In genomic region chr7:130912910-130913720, GRCh38 we compare ENCODE assay signal across 8 cellular contexts.
DNase-seq lines count a peak whose midpoint lies in the region; TF ChIP-seq lines count a peak whose summit lies in the region.

No MANE protein-coding gene starts in this region.

- no peak overlapping the region for H4K8ac ChIP-seq in H9 (replicated peaks; ENCODE audit: insufficient read length, low read depth, low read length)

- H3K27me3 Mint-ChIP-seq in H9 (ENCODE audit: low read depth) (no peaks in the 10 kb centered on the region), chondrocyte (ENCODE audit: low read depth) (no peaks in the 10 kb centered on the region), glutamatergic neuron (ENCODE audit: unreplicated experiment) (no peaks in the 10 kb centered on the region)

- H4K91ac ChIP-seq in H9 (ENCODE audit: insufficient read length, low read depth, low read length): no peak overlapping the region

- H3K9ac ChIP-seq in H9 (ENCODE audit: extremely low read depth, insufficient read length, low read length): no peak overlapping the region

- H3T11ph ChIP-seq in H9 (ENCODE audit: low read length): no peak overlapping the region

- H3K56ac ChIP-seq in H9 (ENCODE audit: insufficient read length, low read depth, low read length): no peak overlapping the region

- no peaks in the 10 kb centered on the region for H3K27me3 ChIP-seq in H9 (ENCODE audit: insufficient read depth, low read length)

- H3K4me1 ChIP-seq in H9 (ENCODE audit: insufficient read depth, low read length) (peaks cover 30% of the 10 kb centered on the region; the same call in 1 of the 2 replicates), mesodermal cell (ENCODE audit: control insufficient read depth, insufficient read depth, low read length, poor library complexity, severe bottlenecking) (peaks cover 34% of the 10 kb centered on the region)

- H3K4me1 Mint-ChIP-seq in H9 (peaks cover 75 to 79% of the 10 kb centered on the region in 2 experiments), chondrocyte (ENCODE audit: low read depth) (peaks cover 90% of the 10 kb centered on the region), glutamatergic neuron (ENCODE audit: low read depth, unreplicated experiment) (peaks cover 17% of the 10 kb centered on the region)

- peak overlapping the region; percentile 46 for H3K18ac ChIP-seq in H9 (ENCODE audit: insufficient read length, low read depth, low read length)

- no peak overlapping the region for H4K5ac ChIP-seq in H9 (ENCODE audit: insufficient read length, low read depth, low read length)

- H3K36me3 Mint-ChIP-seq in H9 (ENCODE audit: insufficient read depth in 1 of 3, low read depth in 3 of 3) (no peaks in the 10 kb centered on the region), chondrocyte (ENCODE audit: low read depth) (no peaks in the 10 kb centered on the region), glutamatergic neuron (ENCODE audit: unreplicated experiment) (no peaks in the 10 kb centered on the region)

- no CpG with 5 or more reads among the region's 17 CpGs for WGBS in H9 (ENCODE audit: extremely low coverage, insufficient read length, low lambda C conversion rate)
- WGBS in mesodermal cell (ENCODE audit: insufficient coverage in 2 of 2), 2 experiments: 20 to 33% methylated on average over 5 to 8 of the region's 17 CpGs

- H3K27ac ChIP-seq in H9 (ENCODE audit: insufficient read length, low read depth, low read length) (no peak overlapping the region), mesodermal cell (ENCODE audit: low read depth, low read length, severe bottlenecking) (peak overlapping the region; percentile 94)

- no peaks in the 10 kb centered on the region for H3K9me3 ChIP-seq in H9 (ENCODE audit: control insufficient read depth, low read depth, low read length)
- H3K9me3 ChIP-seq in mesodermal cell (ENCODE audit: control insufficient read depth, low read length): no peaks in the 10 kb centered on the region

- peaks cover 4% of the 10 kb centered on the region for H3K23me2 ChIP-seq in H9 (ENCODE audit: insufficient read length, low read depth, low read length, poor library complexity, severe bottlenecking)

- peak overlapping the region in 2 of 3 experiments; percentile 8 to 13; a peak in 2 of 7 replicates for H3K27ac Mint-ChIP-seq in H9
- H3K27ac Mint-ChIP-seq in chondrocyte (ENCODE audit: unreplicated experiment): peak overlapping the region; percentile 100
- no peak overlapping the region for H3K27ac Mint-ChIP-seq in glutamatergic neuron (ENCODE audit: unreplicated experiment)

- TF ChIP-seq CTCF in H9 (conservative IDR thresholded peaks at IDR 0.05) (no peak), chondrocyte (IDR thresholded peaks at IDR 0.05) (no peak), glutamatergic neuron (IDR thresholded peaks at IDR 0.05; ENCODE audit: partially characterized antibody, unreplicated experiment) (no peak)

- no peak overlapping the region for H2AFZ ChIP-seq in H9 (ENCODE audit: low read length)

- no peaks in the 10 kb centered on the region for H4K20me1 ChIP-seq in H9 (ENCODE audit: control insufficient read depth, insufficient read depth, insufficient read length)

- H3K36me3 ChIP-seq in mesodermal cell (ENCODE audit: control insufficient read depth, insufficient read depth, low read length): peaks cover 29% of the 10 kb centered on the region

- no peak overlapping the region for H2BK5ac ChIP-seq in H9 (ENCODE audit: insufficient read length, low read length)

- no peaks in the 10 kb centered on the region for H3K79me2 ChIP-seq in H9 (ENCODE audit: insufficient read depth, low read length)

- DNase-seq in GM04503 (ENCODE audit: low read depth) (peak; percentile 97), H9 (no peak), M059J (ENCODE audit: low read depth) (peak; percentile 99), chondrocyte (ENCODE audit: low spot score) (no peak), glutamatergic neuron (no peak)
- peak; percentile 74 for DNase-seq in activated CD4-positive, CD25-positive, alpha-beta regulatory T cell treated with anti-CD3 and anti-CD28 coated beads, Interleukin-2, amount 50 U/mL, for 72 hours
- DNase-seq in stimulated activated CD8-positive, alpha-beta memory T cell treated with anti-CD3 and anti-CD28 coated beads, Interleukin-4, amount 100 ng/mL, for 1 hour (ENCODE audit: low read depth in 2 of 2, low spot score in 1 of 2): peak; percentile 51 to 56

- no peaks in the 10 kb centered on the region for H3K79me1 ChIP-seq in H9 (ENCODE audit: insufficient read depth, low read depth, low read length, poor library complexity, severe bottlenecking)

- no peak overlapping the region for H2BK12ac ChIP-seq in H9 (ENCODE audit: insufficient read length, low read depth, low read length)

- no peak overlapping the region for H3K14ac ChIP-seq in H9 (ENCODE audit: insufficient read depth, low read length)

- H3K23ac ChIP-seq in H9 (ENCODE audit: insufficient read length, low read depth, low read length): no peak overlapping the region

- peak overlapping the region; percentile 63 for H2BK120ac ChIP-seq in H9 (ENCODE audit: low read depth, low read length, poor library complexity, severe bottlenecking)

- no peak overlapping the region for H3K4me2 ChIP-seq in H9 (ENCODE audit: insufficient read depth, insufficient read length, low read length)

- H2AK5ac ChIP-seq in H9 (ENCODE audit: insufficient read length, low read length): no peak overlapping the region

- no peak overlapping the region for H2BK15ac ChIP-seq in H9 (ENCODE audit: low read depth, low read length)

- H3K4ac ChIP-seq in H9 (ENCODE audit: low read depth, low read length): no peak overlapping the region

- H3K4me3 Mint-ChIP-seq in H9: peak overlapping the region in 1 of 2 experiments; percentile 24; a peak in 2 of 5 replicates
- peak overlapping the region; percentile 84 for H3K4me3 Mint-ChIP-seq in chondrocyte (ENCODE audit: unreplicated experiment)
- no peak overlapping the region for H3K4me3 Mint-ChIP-seq in glutamatergic neuron (ENCODE audit: unreplicated experiment)

- H3K9me3 Mint-ChIP-seq in H9 (no peaks in the 10 kb centered on the region), chondrocyte (ENCODE audit: low read depth) (no peaks in the 10 kb centered on the region), glutamatergic neuron (ENCODE audit: unreplicated experiment) (no peaks in the 10 kb centered on the region)

- H3K4me3 ChIP-seq in mesodermal cell (ENCODE audit: extremely low read depth, insufficient read depth, low read length, poor library complexity, severe bottlenecking): peak overlapping the region; percentile 55

- H2BK20ac ChIP-seq in H9 (ENCODE audit: low read depth, low read length, poor library complexity, severe bottlenecking): no peak overlapping the region

Comparison
In these comparisons a context has a peak if more than half of its experiments do, and no peak if none do; other contexts are left out.
1. DNase-seq: peak in GM04503 (single experiment), M059J (single experiment), activated CD4-positive, CD25-positive, alpha-beta regulatory T cell treated with anti-CD3 and anti-CD28 coated beads, Interleukin-2, amount 50 U/mL, for 72 hours (single experiment) and stimulated activated CD8-positive, alpha-beta memory T cell treated with anti-CD3 and anti-CD28 coated beads, Interleukin-4, amount 100 ng/mL, for 1 hour (2 of 2); none in H9 (single experiment), chondrocyte (single experiment) and glutamatergic neuron (single experiment).